Comparison of ENCODE assay signal across 8 cellular contexts in genomic region chr16:54957403-54957802, GRCh38. TPM values are rescaled to one million over a fixed set of nuclear protein-coding genes. Genes with fewer than 3 reads are reported as not detected.
DNase-seq lines count a peak whose midpoint lies in the region; ATAC-seq and TF ChIP-seq lines count a peak whose summit lies in the region.

No MANE protein-coding gene starts in this region.

- no peaks in the 10 kb centered on the region for H3K9me3 Mint-ChIP-seq in activated naive CD4-positive, alpha-beta T cell treated with anti-CD3 and anti-CD28 coated beads, Interleukin-2, amount 10 ng/mL, durations not matched to agents 7 days and 5 days
- no peaks in the 10 kb centered on the region for H3K9me3 Mint-ChIP-seq in chondrocyte (ENCODE audit: low read depth)

- H3K27me3 Mint-ChIP-seq in activated naive CD4-positive, alpha-beta T cell treated with anti-CD3 and anti-CD28 coated beads, Interleukin-2, amount 10 ng/mL, durations not matched to agents 7 days and 5 days, result peaks cover 4% of the 10 kb centered on the region
- peaks cover 22% of the 10 kb centered on the region for H3K27me3 Mint-ChIP-seq in chondrocyte (ENCODE audit: low read depth)

- CTCF ChIA-PET in activated naive CD4-positive, alpha-beta T cell treated with anti-CD3 and anti-CD28 coated beads, Interleukin-2, amount 10 ng/mL, durations not matched to agents 7 days and 5 days (lab: Charles Lee), result no interaction called here

- H3K4me1 Mint-ChIP-seq in activated naive CD4-positive, alpha-beta T cell treated with anti-CD3 and anti-CD28 coated beads, Interleukin-2, amount 10 ng/mL, durations not matched to agents 7 days and 5 days, result no peaks in the 10 kb centered on the region
- no peaks in the 10 kb centered on the region for H3K4me1 Mint-ChIP-seq in chondrocyte (ENCODE audit: low read depth)

- no peaks in the 10 kb centered on the region for H3K36me3 Mint-ChIP-seq in activated naive CD4-positive, alpha-beta T cell treated with anti-CD3 and anti-CD28 coated beads, Interleukin-2, amount 10 ng/mL, durations not matched to agents 7 days and 5 days
- H3K36me3 Mint-ChIP-seq in chondrocyte (ENCODE audit: low read depth), result no peaks in the 10 kb centered on the region

- ATAC-seq in stimulated activated naive CD8-positive, alpha-beta T cell treated with anti-CD3 and anti-CD28 coated beads, Interleukin-15, Interleukin-2, amounts not matched to agents 100 U/mL and 50 U/mL, for 24 hours, result no peak
- ATAC-seq in GM19324 (IDR thresholded peaks at IDR 0.05; ENCODE audit: low FRiP score, unreplicated experiment), result no peak
- no peak for ATAC-seq in HG03565 (IDR thresholded peaks at IDR 0.05; ENCODE audit: unreplicated experiment)
- no peak for ATAC-seq in left ventricle myocardium superior

- TF ChIP-seq CTCF in chondrocyte (IDR thresholded peaks at IDR 0.05), result peak; percentile 71

- DNase-seq in activated naive CD4-positive, alpha-beta T cell treated with anti-CD3 and anti-CD28 coated beads, Interleukin-2, amount 10 ng/mL, durations not matched to agents 7 days and 5 days, result peak; percentile 47
- DNase-seq in activated naive CD4-positive, alpha-beta T cell treated with Interleukin-2 at 50 U/mL for 16 hours, result no peak
- DNase-seq in NCI-H146 (lab: John Stamatoyannopoulos, UW) (peak; percentile 35), chondrocyte (ENCODE audit: low spot score) (no peak), left ventricle myocardium superior (no peak)
- DNase-seq in stimulated activated naive CD8-positive, alpha-beta T cell treated with anti-CD3 and anti-CD28 coated beads, Interleukin-15, Interleukin-2, amounts not matched to agents 100 U/mL and 50 U/mL, for 24 hours, result peak; percentile 37

- H3K4me3 Mint-ChIP-seq in activated naive CD4-positive, alpha-beta T cell treated with anti-CD3 and anti-CD28 coated beads, Interleukin-2, amount 10 ng/mL, durations not matched to agents 7 days and 5 days, result no peak overlapping the region
- H3K4me3 Mint-ChIP-seq in chondrocyte (ENCODE audit: unreplicated experiment), result no peak overlapping the region

- intact Hi-C loops in left ventricle myocardium superior (cut with micrococcal nuclease), result no loop called here

- no peak overlapping the region for H3K27ac Mint-ChIP-seq in activated naive CD4-positive, alpha-beta T cell treated with anti-CD3 and anti-CD28 coated beads, Interleukin-2, amount 10 ng/mL, durations not matched to agents 7 days and 5 days
- no peak overlapping the region for H3K27ac Mint-ChIP-seq in chondrocyte (ENCODE audit: unreplicated experiment)

RNA-seq across cellular contexts. Expression of gene IRX5, which starts 26.7 kb away (rescaled TPM):
- total RNA-seq in chondrocyte (1.0 to 2.5 TPM (median 1.5 TPM) in 3 replicates), left ventricle myocardium superior (0.47 TPM)

Comparison
In these comparisons a context has a peak if more than half of its experiments do, and no peak if none do; other contexts are left out.
1. DNase-seq: peak in activated naive CD4-positive, alpha-beta T cell treated with anti-CD3 and anti-CD28 coated beads, Interleukin-2, amount 10 ng/mL, durations not matched to agents 7 days and 5 days (single experiment), NCI-H146 (single experiment) and stimulated activated naive CD8-positive, alpha-beta T cell treated with anti-CD3 and anti-CD28 coated beads, Interleukin-15, Interleukin-2, amounts not matched to agents 100 U/mL and 50 U/mL, for 24 hours (single experiment); none in activated naive CD4-positive, alpha-beta T cell treated with Interleukin-2 at 50 U/mL for 16 hours (single experiment), chondrocyte (single experiment) and left ventricle myocardium superior (single experiment).